ENCODE assay signal across 1 cellular context in the genomic region with DNA sequence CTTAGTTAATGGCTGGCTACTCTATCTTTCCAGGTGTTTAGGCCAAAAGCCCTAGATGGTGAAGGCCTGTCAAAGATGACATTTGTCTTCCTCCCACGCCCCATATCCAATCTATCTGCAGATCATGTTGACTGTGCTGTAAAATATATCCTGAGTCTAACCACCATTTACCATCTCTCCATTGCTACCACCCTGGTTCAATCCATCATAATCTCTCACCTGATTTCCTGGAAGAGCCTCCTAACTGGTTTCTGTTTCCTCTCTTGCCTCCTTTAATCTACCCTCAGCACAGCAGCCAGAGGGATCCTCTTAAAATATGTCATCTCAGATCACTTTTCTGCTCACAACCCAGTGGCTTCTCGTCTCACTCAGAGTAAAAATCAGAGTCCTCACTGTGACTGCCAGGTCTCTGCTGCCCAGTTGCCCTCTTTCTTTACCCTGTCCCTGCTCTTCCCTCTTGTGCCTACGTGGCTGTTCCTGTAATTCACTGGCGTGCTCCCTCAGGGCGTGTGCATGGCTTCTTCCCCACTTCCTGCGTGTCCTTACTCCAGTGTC.
TF ChIP-seq lines count a peak whose summit lies in the region.

No MANE protein-coding gene starts in this region.

TF ChIP-seq in K562, 482 proteins besides CTCF, POLR2A, EP300 and RAD21 (continued from another document and continues in another):
- TF ChIP-seq ETV6 (IDR thresholded peaks at IDR 0.05; ENCODE audit: borderline replicate concordance in 1 of 2, low read depth in 2 of 2, low read length in 1 of 2): peak in 1 of 2 experiments; percentile 75; a peak in 3 of 4 replicates
- no peak for TF ChIP-seq ETV6 (CRISPR knock-in tag; IDR thresholded peaks at IDR 0.05; ENCODE audit: borderline replicate concordance)
- TF ChIP-seq, protein P1, sequence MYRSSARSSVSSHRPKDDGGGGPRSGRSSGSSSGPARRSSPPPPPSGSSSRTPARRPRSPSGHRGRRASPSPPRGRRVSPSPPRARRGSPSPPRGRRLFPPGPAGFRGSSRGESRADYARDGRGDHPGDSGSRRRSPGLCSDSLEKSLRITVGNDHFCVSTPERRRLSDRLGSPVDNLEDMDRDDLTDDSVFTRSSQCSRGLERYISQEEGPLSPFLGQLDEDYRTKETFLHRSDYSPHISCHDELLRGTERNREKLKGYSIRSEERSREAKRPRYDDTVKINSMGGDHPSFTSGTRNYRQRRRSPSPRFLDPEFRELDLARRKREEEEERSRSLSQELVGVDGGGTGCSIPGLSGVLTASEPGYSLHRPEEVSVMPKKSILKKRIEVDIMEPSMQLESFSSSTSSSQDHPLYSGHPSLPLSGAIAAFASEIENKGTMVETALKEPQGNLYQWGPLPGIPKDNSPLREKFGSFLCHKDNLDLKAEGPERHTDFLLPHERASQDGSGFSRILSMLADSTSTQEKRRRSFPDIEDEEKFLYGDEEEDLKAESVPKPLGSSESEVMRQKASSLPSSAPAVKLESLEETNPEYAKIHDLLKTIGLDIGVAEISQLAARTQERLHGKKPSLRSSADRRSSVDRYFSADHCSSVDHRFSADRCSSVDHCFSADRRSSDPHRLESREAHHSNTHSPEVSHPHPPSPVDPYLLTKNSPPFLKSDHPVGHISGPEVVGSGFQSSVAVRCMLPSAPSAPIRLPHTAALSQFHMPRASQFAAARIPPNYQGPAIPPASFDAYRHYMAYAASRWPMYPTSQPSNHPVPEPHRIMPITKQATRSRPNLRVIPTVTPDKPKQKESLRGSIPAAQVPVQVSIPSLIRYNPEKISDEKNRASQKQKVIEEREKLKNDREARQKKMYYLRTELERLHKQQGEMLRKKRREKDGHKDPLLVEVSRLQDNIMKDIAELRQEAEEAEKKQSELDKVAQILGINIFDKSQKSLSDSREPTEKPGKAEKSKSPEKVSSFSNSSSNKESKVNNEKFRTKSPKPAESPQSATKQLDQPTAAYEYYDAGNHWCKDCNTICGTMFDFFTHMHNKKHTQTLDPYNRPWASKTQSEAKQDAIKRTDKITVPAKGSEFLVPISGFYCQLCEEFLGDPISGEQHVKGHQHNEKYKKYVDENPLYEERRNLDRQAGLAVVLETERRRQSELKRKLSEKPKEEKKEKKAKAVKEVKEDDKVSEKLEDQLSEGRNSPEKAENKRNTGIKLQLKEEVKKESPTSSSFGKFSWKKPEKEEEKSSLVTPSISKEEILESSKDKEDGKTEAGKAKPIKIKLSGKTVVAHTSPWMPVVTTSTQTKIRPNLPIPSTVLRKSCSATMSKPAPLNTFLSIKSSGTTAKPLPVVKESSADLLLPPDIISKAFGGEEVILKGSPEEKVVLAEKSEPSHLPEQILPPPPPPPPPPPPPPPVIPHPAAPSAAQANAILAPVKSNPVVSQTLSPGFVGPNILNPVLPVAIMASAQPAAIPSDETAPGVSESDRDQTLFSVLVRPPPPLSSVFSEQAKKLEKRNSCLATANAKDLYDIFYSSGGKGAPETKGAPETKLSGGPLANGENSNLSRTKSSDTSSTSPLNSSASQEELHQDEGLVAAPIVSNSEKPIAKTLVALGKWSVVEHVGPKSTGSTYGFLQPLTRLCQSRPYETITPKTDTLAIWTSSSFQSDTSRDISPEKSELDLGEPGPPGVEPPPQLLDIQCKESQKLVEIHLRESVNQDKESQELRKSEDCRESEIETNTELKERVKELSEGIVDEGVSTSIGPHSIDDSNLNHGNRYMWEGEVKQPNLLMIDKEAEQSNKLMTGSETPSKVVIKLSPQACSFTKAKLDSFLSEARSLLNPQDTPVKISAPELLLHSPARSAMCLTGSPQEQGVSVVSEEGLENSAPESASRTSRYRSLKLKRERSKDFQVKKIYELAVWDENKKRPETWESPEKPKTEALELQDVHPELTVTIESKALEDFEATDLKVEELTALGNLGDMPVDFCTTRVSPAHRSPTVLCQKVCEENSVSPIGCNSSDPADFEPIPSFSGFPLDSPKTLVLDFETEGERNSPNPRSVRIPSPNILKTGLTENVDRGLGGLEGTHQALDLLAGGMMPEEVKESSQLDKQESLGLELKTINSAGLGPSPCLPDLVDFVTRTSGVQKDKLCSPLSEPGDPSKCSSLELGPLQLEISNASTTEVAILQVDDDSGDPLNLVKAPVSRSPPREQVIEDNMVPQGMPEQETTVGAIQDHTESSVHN (IDR thresholded peaks at IDR 0.05; ENCODE audit: borderline replicate concordance in 1 of 2, low read depth in 1 of 2): 0 out of 4 replicates have a peak, but pooled peaks of 1 of the 2 experiments have one; percentile 53
- TF ChIP-seq, protein P2, sequence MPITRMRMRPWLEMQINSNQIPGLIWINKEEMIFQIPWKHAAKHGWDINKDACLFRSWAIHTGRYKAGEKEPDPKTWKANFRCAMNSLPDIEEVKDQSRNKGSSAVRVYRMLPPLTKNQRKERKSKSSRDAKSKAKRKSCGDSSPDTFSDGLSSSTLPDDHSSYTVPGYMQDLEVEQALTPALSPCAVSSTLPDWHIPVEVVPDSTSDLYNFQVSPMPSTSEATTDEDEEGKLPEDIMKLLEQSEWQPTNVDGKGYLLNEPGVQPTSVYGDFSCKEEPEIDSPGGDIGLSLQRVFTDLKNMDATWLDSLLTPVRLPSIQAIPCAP (CRISPR knock-in tag; IDR thresholded peaks at IDR 0.05; ENCODE audit: borderline replicate concordance): no peak
- TF ChIP-seq, protein P3, sequence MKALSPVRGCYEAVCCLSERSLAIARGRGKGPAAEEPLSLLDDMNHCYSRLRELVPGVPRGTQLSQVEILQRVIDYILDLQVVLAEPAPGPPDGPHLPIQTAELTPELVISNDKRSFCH (CRISPR knock-in tag; IDR thresholded peaks at IDR 0.05): no peak
- TF ChIP-seq, protein P3 (tag; IDR thresholded peaks at IDR 0.05): peak; percentile 19; the same call in 1 of the 2 replicates
- 0 out of 2 replicates have a peak, but pooled peaks have one; percentile 6 for TF ChIP-seq ZZZ3 (IDR thresholded peaks at IDR 0.05)
- no peak for TF ChIP-seq SMAD2 (IDR thresholded peaks at IDR 0.05; ENCODE audit: low read depth, low read length)
- TF ChIP-seq, protein P4, sequence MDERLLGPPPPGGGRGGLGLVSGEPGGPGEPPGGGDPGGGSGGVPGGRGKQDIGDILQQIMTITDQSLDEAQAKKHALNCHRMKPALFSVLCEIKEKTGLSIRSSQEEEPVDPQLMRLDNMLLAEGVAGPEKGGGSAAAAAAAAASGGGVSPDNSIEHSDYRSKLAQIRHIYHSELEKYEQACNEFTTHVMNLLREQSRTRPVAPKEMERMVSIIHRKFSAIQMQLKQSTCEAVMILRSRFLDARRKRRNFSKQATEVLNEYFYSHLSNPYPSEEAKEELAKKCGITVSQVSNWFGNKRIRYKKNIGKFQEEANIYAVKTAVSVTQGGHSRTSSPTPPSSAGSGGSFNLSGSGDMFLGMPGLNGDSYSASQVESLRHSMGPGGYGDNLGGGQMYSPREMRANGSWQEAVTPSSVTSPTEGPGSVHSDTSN (CRISPR knock-in tag; IDR thresholded peaks at IDR 0.05; ENCODE audit: low read depth): no peak
- TF ChIP-seq, protein P4 (tag; conservative IDR thresholded peaks at IDR 0.05; ENCODE audit: low read depth): peak; percentile 89
- peak; percentile 58; the same call in 1 of the 2 replicates for TF ChIP-seq GATAD2A (IDR thresholded peaks at IDR 0.05)
- 0 out of 2 replicates have a peak, but pooled peaks have one; percentile 24 for TF ChIP-seq ZNF583 (CRISPR knock-in tag; IDR thresholded peaks at IDR 0.05)
- no peak for TF ChIP-seq ZNF644 (tag; IDR thresholded peaks at IDR 0.05; ENCODE audit: low read depth)
- TF ChIP-seq, protein P5, sequence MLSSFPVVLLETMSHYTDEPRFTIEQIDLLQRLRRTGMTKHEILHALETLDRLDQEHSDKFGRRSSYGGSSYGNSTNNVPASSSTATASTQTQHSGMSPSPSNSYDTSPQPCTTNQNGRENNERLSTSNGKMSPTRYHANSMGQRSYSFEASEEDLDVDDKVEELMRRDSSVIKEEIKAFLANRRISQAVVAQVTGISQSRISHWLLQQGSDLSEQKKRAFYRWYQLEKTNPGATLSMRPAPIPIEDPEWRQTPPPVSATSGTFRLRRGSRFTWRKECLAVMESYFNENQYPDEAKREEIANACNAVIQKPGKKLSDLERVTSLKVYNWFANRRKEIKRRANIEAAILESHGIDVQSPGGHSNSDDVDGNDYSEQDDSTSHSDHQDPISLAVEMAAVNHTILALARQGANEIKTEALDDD (IDR thresholded peaks at IDR 0.05): peak; percentile 64
- no peak for TF ChIP-seq ZNF197 (CRISPR knock-in tag; IDR thresholded peaks at IDR 0.05; ENCODE audit: low read depth)
- TF ChIP-seq ZNF76 (CRISPR knock-in tag; IDR thresholded peaks at IDR 0.05; ENCODE audit: borderline replicate concordance): 0 out of 2 replicates have a peak, but pooled peaks have one; percentile 27
- TF ChIP-seq, protein P6, sequence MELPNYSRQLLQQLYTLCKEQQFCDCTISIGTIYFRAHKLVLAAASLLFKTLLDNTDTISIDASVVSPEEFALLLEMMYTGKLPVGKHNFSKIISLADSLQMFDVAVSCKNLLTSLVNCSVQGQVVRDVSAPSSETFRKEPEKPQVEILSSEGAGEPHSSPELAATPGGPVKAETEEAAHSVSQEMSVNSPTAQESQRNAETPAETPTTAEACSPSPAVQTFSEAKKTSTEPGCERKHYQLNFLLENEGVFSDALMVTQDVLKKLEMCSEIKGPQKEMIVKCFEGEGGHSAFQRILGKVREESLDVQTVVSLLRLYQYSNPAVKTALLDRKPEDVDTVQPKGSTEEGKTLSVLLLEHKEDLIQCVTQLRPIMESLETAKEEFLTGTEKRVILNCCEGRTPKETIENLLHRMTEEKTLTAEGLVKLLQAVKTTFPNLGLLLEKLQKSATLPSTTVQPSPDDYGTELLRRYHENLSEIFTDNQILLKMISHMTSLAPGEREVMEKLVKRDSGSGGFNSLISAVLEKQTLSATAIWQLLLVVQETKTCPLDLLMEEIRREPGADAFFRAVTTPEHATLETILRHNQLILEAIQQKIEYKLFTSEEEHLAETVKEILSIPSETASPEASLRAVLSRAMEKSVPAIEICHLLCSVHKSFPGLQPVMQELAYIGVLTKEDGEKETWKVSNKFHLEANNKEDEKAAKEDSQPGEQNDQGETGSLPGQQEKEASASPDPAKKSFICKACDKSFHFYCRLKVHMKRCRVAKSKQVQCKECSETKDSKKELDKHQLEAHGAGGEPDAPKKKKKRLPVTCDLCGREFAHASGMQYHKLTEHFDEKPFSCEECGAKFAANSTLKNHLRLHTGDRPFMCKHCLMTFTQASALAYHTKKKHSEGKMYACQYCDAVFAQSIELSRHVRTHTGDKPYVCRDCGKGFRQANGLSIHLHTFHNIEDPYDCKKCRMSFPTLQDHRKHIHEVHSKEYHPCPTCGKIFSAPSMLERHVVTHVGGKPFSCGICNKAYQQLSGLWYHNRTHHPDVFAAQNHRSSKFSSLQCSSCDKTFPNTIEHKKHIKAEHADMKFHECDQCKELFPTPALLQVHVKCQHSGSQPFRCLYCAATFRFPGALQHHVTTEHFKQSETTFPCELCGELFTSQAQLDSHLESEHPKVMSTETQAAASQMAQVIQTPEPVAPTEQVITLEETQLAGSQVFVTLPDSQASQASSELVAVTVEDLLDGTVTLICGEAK (IDR thresholded peaks at IDR 0.05): peak; percentile 17; the same call in 1 of the 2 replicates
- TF ChIP-seq, protein P6 (CRISPR knock-in tag; IDR thresholded peaks at IDR 0.05): no peak
- TF ChIP-seq NCOR1 (IDR thresholded peaks at IDR 0.05): no peak
- TF ChIP-seq ZEB2 (IDR thresholded peaks at IDR 0.05): peak; percentile 95
- 0 out of 2 replicates have a peak, but pooled peaks have one; percentile 59 for TF ChIP-seq SREBF2 (CRISPR knock-in tag; IDR thresholded peaks at IDR 0.05)
- peak in 1 of 2 experiments; percentile 83; a peak in 2 of 4 replicates for TF ChIP-seq RCOR1 (IDR thresholded peaks at IDR 0.05; ENCODE audit: borderline replicate concordance in 1 of 2, low read depth in 2 of 2, low read length in 2 of 2)
- TF ChIP-seq MBD2 (IDR thresholded peaks at IDR 0.05; ENCODE audit: borderline replicate concordance, low read depth): no peak
- 0 out of 2 replicates have a peak, but pooled peaks have one; percentile 6 for TF ChIP-seq NFIC (IDR thresholded peaks at IDR 0.05)
- no peak for TF ChIP-seq NONO (IDR thresholded peaks at IDR 0.05; ENCODE audit: low read depth in 2 of 2, low read length in 1 of 2)
- TF ChIP-seq HDAC1 (IDR thresholded peaks at IDR 0.05): peak in 1 of 2 experiments; percentile 69; a peak in 1 of 4 replicates
- TF ChIP-seq, protein P7, sequence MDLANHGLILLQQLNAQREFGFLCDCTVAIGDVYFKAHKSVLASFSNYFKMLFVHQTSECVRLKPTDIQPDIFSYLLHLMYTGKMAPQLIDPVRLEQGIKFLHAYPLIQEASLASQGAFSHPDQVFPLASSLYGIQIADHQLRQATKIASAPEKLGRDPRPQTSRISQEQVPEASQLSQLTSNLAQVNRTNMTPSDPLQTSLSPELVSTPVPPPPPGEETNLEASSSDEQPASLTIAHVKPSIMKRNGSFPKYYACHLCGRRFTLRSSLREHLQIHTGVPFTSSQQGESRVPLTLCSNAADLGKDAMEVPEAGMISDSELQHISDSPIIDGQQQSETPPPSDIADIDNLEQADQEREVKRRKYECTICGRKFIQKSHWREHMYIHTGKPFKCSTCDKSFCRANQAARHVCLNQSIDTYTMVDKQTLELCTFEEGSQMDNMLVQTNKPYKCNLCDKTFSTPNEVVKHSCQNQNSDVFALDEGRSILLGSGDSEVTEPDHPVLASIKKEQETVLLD (IDR thresholded peaks at IDR 0.05): 0 out of 2 replicates have a peak, but pooled peaks have one; percentile 50
